In genomic region chr6:159056432-159056831, GRCh38 we compare ENCODE assay signal across 12 cellular contexts. TPM values are rescaled to one million over a fixed set of nuclear protein-coding genes. Genes with fewer than 3 reads are reported as not detected.
A peak's percentile ranks its signal among the peaks of the same experiment; 100 is the strongest.
DNase-seq lines count a peak whose midpoint lies in the region; ATAC-seq and TF ChIP-seq lines count a peak whose summit lies in the region.
"Had no signal": no experiment of that assay in that cellular context is flagged by ENCODE, and none has a peak within 500 bp of the region (broad histone marks: within the 10 kb centered on the region; RNA-seq: fewer than 3 reads in every experiment).

No MANE protein-coding gene starts in this region.

- H3K4me2 ChIP-seq in OCI-LY3 (ENCODE audit: low read length) = peak overlapping the region; percentile 74

- H3K4me3 ChIP-seq in OCI-LY3 (ENCODE audit: low read length) (peak overlapping the region; percentile 57), uterus (no peak overlapping the region)
- H3K4me3 ChIP-seq: dorsolateral prefrontal cortex, right atrium auricular region had no signal

- H3K27ac ChIP-seq in OCI-LY3 (ENCODE audit: low read length) = peak overlapping the region; percentile 89
- peak overlapping the region; percentile 49 to 51 for H3K27ac ChIP-seq in uterus
- H3K27ac ChIP-seq: right atrium auricular region had no signal

- TF ChIP-seq CTCF in OCI-LY3 (IDR thresholded peaks at IDR 0.05; ENCODE audit: low read depth, low read length) (no peak), uterus (IDR thresholded peaks at IDR 0.05) (no peak), type B pancreatic cell (conservative IDR thresholded peaks at IDR 0.05) (no peak)

- no peaks in the 10 kb centered on the region for H3K27me3 Mint-ChIP-seq in activated naive CD4-positive, alpha-beta T cell treated with anti-CD3 and anti-CD28 coated beads, Interleukin-2, amount 50 U/mL, for 24 hours
- no peaks in the 10 kb centered on the region for H3K27me3 Mint-ChIP-seq in effector memory CD8-positive, alpha-beta T cell
- peaks cover 19% of the 10 kb centered on the region for H3K27me3 Mint-ChIP-seq in type B pancreatic cell

- no peaks in the 10 kb centered on the region for H3K36me3 ChIP-seq in OCI-LY3 (replicated peaks; ENCODE audit: low read depth, low read length)
- no peaks in the 10 kb centered on the region for H3K36me3 ChIP-seq in uterus
- H3K36me3 ChIP-seq: right atrium auricular region had no signal

- H3K79me2 ChIP-seq in OCI-LY3 (ENCODE audit: low read length) = no peaks in the 10 kb centered on the region

- no peak for ATAC-seq in effector memory CD8-positive, alpha-beta T cell (replicated peaks)
- ATAC-seq in GM18870 (IDR thresholded peaks at IDR 0.05; ENCODE audit: unreplicated experiment) = no peak

- no peaks in the 10 kb centered on the region for H4K20me1 ChIP-seq in OCI-LY3 (ENCODE audit: insufficient read depth, low read length)

- no peaks in the 10 kb centered on the region for H3K9me3 Mint-ChIP-seq in activated naive CD4-positive, alpha-beta T cell treated with anti-CD3 and anti-CD28 coated beads, Interleukin-2, amount 50 U/mL, for 24 hours
- no peaks in the 10 kb centered on the region for H3K9me3 Mint-ChIP-seq in effector memory CD8-positive, alpha-beta T cell
- H3K9me3 Mint-ChIP-seq in type B pancreatic cell = no peaks in the 10 kb centered on the region

- H3K4me1 ChIP-seq in OCI-LY3 (ENCODE audit: low read length) (peaks cover 71% of the 10 kb centered on the region), uterus (no peaks in the 10 kb centered on the region)
- H3K4me1 ChIP-seq: right atrium auricular region had no signal

- H3K27ac Mint-ChIP-seq in activated naive CD4-positive, alpha-beta T cell treated with anti-CD3 and anti-CD28 coated beads, Interleukin-2, amount 50 U/mL, for 24 hours = peak overlapping the region; percentile 80
- H3K27ac Mint-ChIP-seq in effector memory CD8-positive, alpha-beta T cell = peak overlapping the region; percentile 69 to 77
- H3K27ac Mint-ChIP-seq in type B pancreatic cell = no peak overlapping the region

- intact Hi-C loops in uterus (cut with DNase I; ENCODE audit: low total_unique reads) = no loop called here

- H3K27me3 ChIP-seq in OCI-LY3 (ENCODE audit: low read depth, low read length) (no peaks in the 10 kb centered on the region), uterus (no peaks in the 10 kb centered on the region)
- H3K27me3 ChIP-seq: right atrium auricular region had no signal

- H3K9ac ChIP-seq in OCI-LY3 (ENCODE audit: low read length) = peak overlapping the region; percentile 71; the same call in 1 of the 2 replicates

- H3K4me1 Mint-ChIP-seq in activated naive CD4-positive, alpha-beta T cell treated with anti-CD3 and anti-CD28 coated beads, Interleukin-2, amount 50 U/mL, for 24 hours = peaks cover 78% of the 10 kb centered on the region
- H3K4me1 Mint-ChIP-seq in effector memory CD8-positive, alpha-beta T cell (ENCODE audit: low read depth in 2 of 2) = peaks cover 53 to 71% of the 10 kb centered on the region in 2 donors
- H3K4me1 Mint-ChIP-seq in type B pancreatic cell (ENCODE audit: unreplicated experiment) = peaks cover 9% of the 10 kb centered on the region

- no peaks in the 10 kb centered on the region for H3K9me3 ChIP-seq in OCI-LY3 (ENCODE audit: insufficient read depth, low read length)
- no peaks in the 10 kb centered on the region for H3K9me3 ChIP-seq in uterus
- H3K9me3 ChIP-seq: right atrium auricular region had no signal

- H3K36me3 Mint-ChIP-seq in activated naive CD4-positive, alpha-beta T cell treated with anti-CD3 and anti-CD28 coated beads, Interleukin-2, amount 50 U/mL, for 24 hours = no peaks in the 10 kb centered on the region
- H3K36me3 Mint-ChIP-seq in effector memory CD8-positive, alpha-beta T cell (ENCODE audit: insufficient read depth) = peaks cover 17% of the 10 kb centered on the region
- no peaks in the 10 kb centered on the region for H3K36me3 Mint-ChIP-seq in type B pancreatic cell

- DNase-seq in activated naive CD4-positive, alpha-beta T cell (lab: John Stamatoyannopoulos, UW) = no peak
- DNase-seq in effector memory CD8-positive, alpha-beta T cell = no peak
- DNase-seq in uterus = no peak
- no peak for DNase-seq in type B pancreatic cell (ENCODE audit: extremely low spot score, unreplicated experiment)
- no peak for DNase-seq in NCI-H1105 treated with DMSO at 0.1 percent for 48 hours (lab: John Stamatoyannopoulos, UW)
- DNase-seq: dorsolateral prefrontal cortex, IMR-90, NCI-H774 had no signal

- H2AFZ ChIP-seq in OCI-LY3 (ENCODE audit: low read depth, low read length) = no peak overlapping the region

- peak overlapping the region; percentile 66 for H3K4me3 Mint-ChIP-seq in activated naive CD4-positive, alpha-beta T cell treated with anti-CD3 and anti-CD28 coated beads, Interleukin-2, amount 50 U/mL, for 24 hours
- peak overlapping the region; percentile 56 to 72 for H3K4me3 Mint-ChIP-seq in effector memory CD8-positive, alpha-beta T cell
- H3K4me3 Mint-ChIP-seq in type B pancreatic cell = no peak overlapping the region

- TF ChIP-seq POLR2A in uterus (IDR thresholded peaks at IDR 0.05) = no peak

RNA-seq across cellular contexts. Expression of gene TAGAP, which starts 11.6 kb away (rescaled TPM):
- 1 to 10 TPM; 1.7 to 8.5 (median 3.3) TPM for total RNA-seq in uterus
- total RNA-seq in type B pancreatic cell (ENCODE audit: low replicate concordance) = 0.22 and 0.43 TPM in 2 replicates
- total RNA-seq: IMR-90 had no signal

RNA-seq across cellular contexts. Expression of gene RSPH3, which starts 56.4 kb away (rescaled TPM):
- total RNA-seq in uterus = 1 to 10 TPM; 1.2 to 9.5 (median 6.1) TPM
- total RNA-seq in type B pancreatic cell (ENCODE audit: low replicate concordance) = 9.7 and 11.8 TPM in 2 replicates
